25 cellular contexts compared by ENCODE assay signal in the genomic region with DNA sequence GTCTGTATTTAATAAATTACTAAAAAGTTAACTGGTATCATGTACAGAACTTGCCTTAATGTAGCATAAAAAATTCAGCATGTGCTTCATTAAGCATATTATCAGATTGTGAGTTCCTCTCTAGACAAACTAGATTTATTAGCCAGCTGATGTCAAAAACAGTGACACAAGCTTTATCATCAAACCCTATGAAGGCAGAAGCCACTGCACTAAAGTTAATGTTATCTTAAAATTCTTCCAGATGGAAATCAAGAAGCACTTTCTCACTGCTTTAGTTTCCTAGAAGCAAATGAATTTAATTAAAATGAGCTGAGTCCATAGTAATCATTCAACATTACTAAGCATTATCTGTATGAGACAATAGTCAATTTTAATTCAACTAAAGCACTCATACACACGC.
"Had no signal": no experiment of that assay in that cellular context is flagged by ENCODE, and none has a peak within 500 bp of the region (broad histone marks: within the 10 kb centered on the region; RNA-seq: fewer than 3 reads in every experiment).

No MANE protein-coding gene starts in this region.

- H3K4me1 ChIP-seq: neural progenitor cell, parathyroid adenoma, upper lobe of right lung had no signal

- H3K27ac ChIP-seq: left ventricle myocardium inferior, neural progenitor cell, neutrophil, parathyroid adenoma, skin epidermis, suprapubic skin, thoracic aorta, tibial artery, upper lobe of right lung had no signal

- DNase-seq: islet precursor cell; left ventricle myocardium inferior; mesendoderm; naive B cell; natural killer cell; nephron progenitor cell; occipital lobe; right cardiac atrium; stimulated activated CD4-positive, alpha-beta T cell treated with anti-CD3 and anti-CD28 coated beads, Interleukin-12 subunit alpha, Interleukin-12 subunit beta, amount 100 ng/mL, for 4 hours; stimulated activated CD4-positive, alpha-beta T cell treated with anti-CD3 and anti-CD28 coated beads, Interleukin-15, amount 100 ng/mL, for 24 hours; stimulated activated CD4-positive, alpha-beta T cell treated with anti-CD3 and anti-CD28 coated beads, Interleukin-2, amount 100 ng/mL, for 24 hours; stimulated activated CD4-positive, alpha-beta T cell treated with anti-CD3 and anti-CD28 coated beads, Interleukin-4, amount 100 ng/mL, for 1 hour; stimulated activated naive B cell treated with anti-CD40 and anti-IgM and Interleukin-4, amounts not matched to agents 10 μg/mL and 1 μg/mL and 100 μg/mL, for 72 hours; tibial artery; trophoblast cell; upper lobe of right lung had no signal

- H3K36me3 ChIP-seq: left ventricle myocardium inferior, neural progenitor cell, neutrophil, suprapubic skin, thoracic aorta, tibial artery, upper lobe of right lung had no signal

- H3K4me2 ChIP-seq: neural progenitor cell had no signal

- H3K4me3 ChIP-seq: left ventricle myocardium inferior, lung, neural progenitor cell, skin epidermis, suprapubic skin, thoracic aorta, tibial artery, upper lobe of right lung had no signal

- H2AFZ ChIP-seq: neural progenitor cell, parathyroid adenoma had no signal

- H3K9me3 ChIP-seq: left ventricle myocardium inferior, neutrophil, suprapubic skin, thoracic aorta, tibial artery, upper lobe of right lung had no signal

- ATAC-seq: natural killer cell; right cardiac atrium; sciatic nerve; stimulated activated naive B cell treated with anti-CD40 and anti-IgM and Interleukin-4, amounts not matched to agents 10 μg/mL and 1 μg/mL and 100 μg/mL, for 72 hours; upper lobe of right lung had no signal

- H3K27me3 ChIP-seq: neural progenitor cell, neutrophil, suprapubic skin, tibial artery, upper lobe of right lung had no signal

- H3K79me2 ChIP-seq: parathyroid adenoma had no signal

- FAIRE-seq: urothelium cell line had no signal

- H3K9ac ChIP-seq: neural progenitor cell, parathyroid adenoma had no signal
